ENCODE assay signal across 1 cellular context in the genomic region with DNA sequence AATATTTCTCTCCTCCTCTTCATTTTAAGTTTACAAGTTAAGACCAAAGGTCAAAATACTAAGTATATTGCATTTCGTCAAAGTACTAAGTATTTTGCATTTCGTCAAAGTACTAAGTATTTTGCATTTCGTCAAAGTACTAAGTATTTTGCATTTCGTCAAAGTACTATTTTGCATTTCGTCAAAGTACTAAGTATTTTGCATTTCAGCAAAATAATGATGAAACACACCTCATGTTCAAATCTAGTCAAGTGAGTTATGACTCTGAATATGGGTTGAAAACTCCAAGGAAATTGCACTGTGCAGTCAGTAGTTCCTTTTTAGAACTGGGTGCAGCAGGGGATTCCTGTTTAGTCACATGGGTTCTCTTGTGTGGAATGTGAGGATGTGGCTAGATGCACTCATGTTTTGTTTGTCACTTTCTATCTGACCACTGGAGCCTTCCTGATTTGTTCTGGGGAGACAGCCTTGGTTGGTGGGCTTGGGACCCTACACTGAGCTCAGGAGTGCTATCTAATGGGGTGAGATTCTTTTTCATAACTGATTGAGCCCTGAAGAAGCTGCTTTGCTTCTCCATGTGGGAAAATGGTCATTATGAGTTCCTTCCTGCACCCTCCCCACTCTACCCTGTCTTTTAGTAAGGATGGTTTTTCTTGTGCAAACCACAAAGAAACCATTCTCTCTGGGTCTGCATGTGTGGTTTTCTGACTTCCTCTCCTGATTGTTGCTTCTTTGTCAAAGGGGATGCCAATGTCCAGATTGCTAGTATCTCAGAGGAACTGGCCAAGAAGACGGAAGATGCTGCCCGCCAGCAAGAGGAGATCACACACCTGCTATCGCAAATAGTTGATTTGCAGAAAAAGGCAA.
TF ChIP-seq lines count a peak whose summit lies in the region.

No MANE protein-coding gene starts in this region.

TF ChIP-seq in GM12878, 131 proteins besides CTCF, POLR2A, EP300 and RAD21 (continued from another document and continues in another):
- TF ChIP-seq ZBTB4 (CRISPR knock-in tag; IDR thresholded peaks at IDR 0.05) (no peak), SMARCA5 (IDR thresholded peaks at IDR 0.05) (no peak), HDGF (IDR thresholded peaks at IDR 0.05) (no peak), HSF1 (IDR thresholded peaks at IDR 0.05; ENCODE audit: low read depth, low read length) (no peak), PAX8 (IDR thresholded peaks at IDR 0.05) (no peak), ETV6 (conservative IDR thresholded peaks at IDR 0.05 in 1 of 2, IDR thresholded peaks at IDR 0.05 in 1 of 2; ENCODE audit: borderline replicate concordance in 1 of 2, low read depth in 1 of 2) (peak in 1 of 2 experiments; percentile 61; a peak in 1 of 4 replicates), SMC3 (IDR thresholded peaks at IDR 0.05; ENCODE audit: borderline replicate concordance, low read length) (no peak), SUPT20H (IDR thresholded peaks at IDR 0.05; ENCODE audit: borderline replicate concordance, control insufficient read depth, low read depth, low read length) (no peak), BHLHE40 (IDR thresholded peaks at IDR 0.05; ENCODE audit: borderline replicate concordance in 1 of 2, low read depth in 2 of 2, low read length in 1 of 2) (peak; percentile 33 to 46; a peak in 3 of 4 replicates), CBFB (IDR thresholded peaks at IDR 0.05; ENCODE audit: low read depth) (peak; percentile 73), CREB1 (IDR thresholded peaks at IDR 0.05; ENCODE audit: low read depth) (peak; percentile 76), CUX1 (IDR thresholded peaks at IDR 0.05; ENCODE audit: insufficient replicate concordance, low read depth, low read length) (no peak), NFIC (IDR thresholded peaks at IDR 0.05; ENCODE audit: low read depth, low read length) (peak; percentile 72), NKRF (conservative IDR thresholded peaks at IDR 0.05) (no peak), ASH2L (IDR thresholded peaks at IDR 0.05; ENCODE audit: borderline replicate concordance, low read depth) (no peak)
- TF ChIP-seq, protein P1, sequence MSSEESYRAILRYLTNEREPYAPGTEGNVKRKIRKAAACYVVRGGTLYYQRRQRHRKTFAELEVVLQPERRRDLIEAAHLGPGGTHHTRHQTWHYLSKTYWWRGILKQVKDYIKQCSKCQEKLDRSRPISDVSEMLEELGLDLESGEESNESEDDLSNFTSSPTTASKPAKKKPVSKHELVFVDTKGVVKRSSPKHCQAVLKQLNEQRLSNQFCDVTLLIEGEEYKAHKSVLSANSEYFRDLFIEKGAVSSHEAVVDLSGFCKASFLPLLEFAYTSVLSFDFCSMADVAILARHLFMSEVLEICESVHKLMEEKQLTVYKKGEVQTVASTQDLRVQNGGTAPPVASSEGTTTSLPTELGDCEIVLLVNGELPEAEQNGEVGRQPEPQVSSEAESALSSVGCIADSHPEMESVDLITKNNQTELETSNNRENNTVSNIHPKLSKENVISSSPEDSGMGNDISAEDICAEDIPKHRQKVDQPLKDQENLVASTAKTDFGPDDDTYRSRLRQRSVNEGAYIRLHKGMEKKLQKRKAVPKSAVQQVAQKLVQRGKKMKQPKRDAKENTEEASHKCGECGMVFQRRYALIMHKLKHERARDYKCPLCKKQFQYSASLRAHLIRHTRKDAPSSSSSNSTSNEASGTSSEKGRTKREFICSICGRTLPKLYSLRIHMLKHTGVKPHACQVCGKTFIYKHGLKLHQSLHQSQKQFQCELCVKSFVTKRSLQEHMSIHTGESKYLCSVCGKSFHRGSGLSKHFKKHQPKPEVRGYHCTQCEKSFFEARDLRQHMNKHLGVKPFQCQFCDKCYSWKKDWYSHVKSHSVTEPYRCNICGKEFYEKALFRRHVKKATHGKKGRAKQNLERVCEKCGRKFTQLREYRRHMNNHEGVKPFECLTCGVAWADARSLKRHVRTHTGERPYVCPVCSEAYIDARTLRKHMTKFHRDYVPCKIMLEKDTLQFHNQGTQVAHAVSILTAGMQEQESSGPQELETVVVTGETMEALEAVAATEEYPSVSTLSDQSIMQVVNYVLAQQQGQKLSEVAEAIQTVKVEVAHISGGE (CRISPR knock-in tag; IDR thresholded peaks at IDR 0.05): no peak
- TF ChIP-seq, protein P2, sequence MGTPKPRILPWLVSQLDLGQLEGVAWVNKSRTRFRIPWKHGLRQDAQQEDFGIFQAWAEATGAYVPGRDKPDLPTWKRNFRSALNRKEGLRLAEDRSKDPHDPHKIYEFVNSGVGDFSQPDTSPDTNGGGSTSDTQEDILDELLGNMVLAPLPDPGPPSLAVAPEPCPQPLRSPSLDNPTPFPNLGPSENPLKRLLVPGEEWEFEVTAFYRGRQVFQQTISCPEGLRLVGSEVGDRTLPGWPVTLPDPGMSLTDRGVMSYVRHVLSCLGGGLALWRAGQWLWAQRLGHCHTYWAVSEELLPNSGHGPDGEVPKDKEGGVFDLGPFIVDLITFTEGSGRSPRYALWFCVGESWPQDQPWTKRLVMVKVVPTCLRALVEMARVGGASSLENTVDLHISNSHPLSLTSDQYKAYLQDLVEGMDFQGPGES (IDR thresholded peaks at IDR 0.05): no peak
- TF ChIP-seq, protein P3, sequence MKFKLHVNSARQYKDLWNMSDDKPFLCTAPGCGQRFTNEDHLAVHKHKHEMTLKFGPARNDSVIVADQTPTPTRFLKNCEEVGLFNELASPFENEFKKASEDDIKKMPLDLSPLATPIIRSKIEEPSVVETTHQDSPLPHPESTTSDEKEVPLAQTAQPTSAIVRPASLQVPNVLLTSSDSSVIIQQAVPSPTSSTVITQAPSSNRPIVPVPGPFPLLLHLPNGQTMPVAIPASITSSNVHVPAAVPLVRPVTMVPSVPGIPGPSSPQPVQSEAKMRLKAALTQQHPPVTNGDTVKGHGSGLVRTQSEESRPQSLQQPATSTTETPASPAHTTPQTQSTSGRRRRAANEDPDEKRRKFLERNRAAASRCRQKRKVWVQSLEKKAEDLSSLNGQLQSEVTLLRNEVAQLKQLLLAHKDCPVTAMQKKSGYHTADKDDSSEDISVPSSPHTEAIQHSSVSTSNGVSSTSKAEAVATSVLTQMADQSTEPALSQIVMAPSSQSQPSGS (IDR thresholded peaks at IDR 0.05; ENCODE audit: low read length): peak; percentile 26; the same call in 1 of the 2 replicates
- TF ChIP-seq, protein P4, sequence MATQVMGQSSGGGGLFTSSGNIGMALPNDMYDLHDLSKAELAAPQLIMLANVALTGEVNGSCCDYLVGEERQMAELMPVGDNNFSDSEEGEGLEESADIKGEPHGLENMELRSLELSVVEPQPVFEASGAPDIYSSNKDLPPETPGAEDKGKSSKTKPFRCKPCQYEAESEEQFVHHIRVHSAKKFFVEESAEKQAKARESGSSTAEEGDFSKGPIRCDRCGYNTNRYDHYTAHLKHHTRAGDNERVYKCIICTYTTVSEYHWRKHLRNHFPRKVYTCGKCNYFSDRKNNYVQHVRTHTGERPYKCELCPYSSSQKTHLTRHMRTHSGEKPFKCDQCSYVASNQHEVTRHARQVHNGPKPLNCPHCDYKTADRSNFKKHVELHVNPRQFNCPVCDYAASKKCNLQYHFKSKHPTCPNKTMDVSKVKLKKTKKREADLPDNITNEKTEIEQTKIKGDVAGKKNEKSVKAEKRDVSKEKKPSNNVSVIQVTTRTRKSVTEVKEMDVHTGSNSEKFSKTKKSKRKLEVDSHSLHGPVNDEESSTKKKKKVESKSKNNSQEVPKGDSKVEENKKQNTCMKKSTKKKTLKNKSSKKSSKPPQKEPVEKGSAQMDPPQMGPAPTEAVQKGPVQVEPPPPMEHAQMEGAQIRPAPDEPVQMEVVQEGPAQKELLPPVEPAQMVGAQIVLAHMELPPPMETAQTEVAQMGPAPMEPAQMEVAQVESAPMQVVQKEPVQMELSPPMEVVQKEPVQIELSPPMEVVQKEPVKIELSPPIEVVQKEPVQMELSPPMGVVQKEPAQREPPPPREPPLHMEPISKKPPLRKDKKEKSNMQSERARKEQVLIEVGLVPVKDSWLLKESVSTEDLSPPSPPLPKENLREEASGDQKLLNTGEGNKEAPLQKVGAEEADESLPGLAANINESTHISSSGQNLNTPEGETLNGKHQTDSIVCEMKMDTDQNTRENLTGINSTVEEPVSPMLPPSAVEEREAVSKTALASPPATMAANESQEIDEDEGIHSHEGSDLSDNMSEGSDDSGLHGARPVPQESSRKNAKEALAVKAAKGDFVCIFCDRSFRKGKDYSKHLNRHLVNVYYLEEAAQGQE (IDR thresholded peaks at IDR 0.05; ENCODE audit: low read depth, low read length): no peak
- TF ChIP-seq, protein P5, sequence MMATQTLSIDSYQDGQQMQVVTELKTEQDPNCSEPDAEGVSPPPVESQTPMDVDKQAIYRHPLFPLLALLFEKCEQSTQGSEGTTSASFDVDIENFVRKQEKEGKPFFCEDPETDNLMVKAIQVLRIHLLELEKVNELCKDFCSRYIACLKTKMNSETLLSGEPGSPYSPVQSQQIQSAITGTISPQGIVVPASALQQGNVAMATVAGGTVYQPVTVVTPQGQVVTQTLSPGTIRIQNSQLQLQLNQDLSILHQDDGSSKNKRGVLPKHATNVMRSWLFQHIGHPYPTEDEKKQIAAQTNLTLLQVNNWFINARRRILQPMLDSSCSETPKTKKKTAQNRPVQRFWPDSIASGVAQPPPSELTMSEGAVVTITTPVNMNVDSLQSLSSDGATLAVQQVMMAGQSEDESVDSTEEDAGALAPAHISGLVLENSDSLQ (IDR thresholded peaks at IDR 0.05): no peak
